In genomic region chr14:45083979-45084722, GRCh38 we compare ENCODE assay signal across 8 cellular contexts. TPM values are rescaled to one million over a fixed set of nuclear protein-coding genes. Genes with fewer than 3 reads are reported as not detected.
DNase-seq lines count a peak whose midpoint lies in the region; ATAC-seq and TF ChIP-seq lines count a peak whose summit lies in the region.

A gene with protein sequence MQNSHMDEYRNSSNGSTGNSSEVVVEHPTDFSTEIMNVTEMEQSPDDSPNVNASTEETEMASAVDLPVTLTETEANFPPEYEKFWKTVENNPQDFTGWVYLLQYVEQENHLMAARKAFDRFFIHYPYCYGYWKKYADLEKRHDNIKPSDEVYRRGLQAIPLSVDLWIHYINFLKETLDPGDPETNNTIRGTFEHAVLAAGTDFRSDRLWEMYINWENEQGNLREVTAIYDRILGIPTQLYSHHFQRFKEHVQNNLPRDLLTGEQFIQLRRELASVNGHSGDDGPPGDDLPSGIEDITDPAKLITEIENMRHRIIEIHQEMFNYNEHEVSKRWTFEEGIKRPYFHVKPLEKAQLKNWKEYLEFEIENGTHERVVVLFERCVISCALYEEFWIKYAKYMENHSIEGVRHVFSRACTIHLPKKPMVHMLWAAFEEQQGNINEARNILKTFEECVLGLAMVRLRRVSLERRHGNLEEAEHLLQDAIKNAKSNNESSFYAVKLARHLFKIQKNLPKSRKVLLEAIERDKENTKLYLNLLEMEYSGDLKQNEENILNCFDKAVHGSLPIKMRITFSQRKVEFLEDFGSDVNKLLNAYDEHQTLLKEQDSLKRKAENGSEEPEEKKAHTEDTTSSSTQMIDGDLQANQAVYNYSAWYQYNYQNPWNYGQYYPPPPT (plus strand): TSS chr14:45084116. CDS start chr14:45095240, 11,124 bp downstream.

- H3K4me3 ChIP-seq in adrenal gland (peak within 1 kb of the TSS; percentile 34 to 67 (median 60)), heart left ventricle (peak within 1 kb of the TSS; percentile 59 to 85 (median 76)), transverse colon (peak within 1 kb of the TSS; percentile 57 to 72 (median 62))

- intact Hi-C loops in adrenal gland (cut with DNase I) (no loop called here), heart left ventricle (cut with DNase I) (loop anchor here in 7 of 10 donors (1.0 to 10.0 kb wide), 9 partner anchors 19 to 187 kb away; partner anchors contain the start of genes FKBP3 (in 4 of the 7), KLHL28 (in 3 of the 7), TOGARAM1 (in 3 of the 7) and FANCM (in 2 of the 7)), transverse colon (cut with DNase I; ENCODE audit: low total_unique reads) (no loop called here)

- in situ Hi-C loops in GM13977 (cut with MboI; ENCODE audit: low pct_unique_long_range_greater_than_20kb, low sequenced_read_pairs, unreplicated experiment) (no loop called here), transverse colon (cut with MboI; ENCODE audit: low pct_ligation_motif_present in 1 of 4, low pct_unique_long_range_greater_than_20kb in 1 of 4, low sequenced_read_pairs in 3 of 4) (no loop called here)

- no peaks in the 10 kb centered on the region for H3K36me3 ChIP-seq in adrenal gland (replicated peaks in 1 of 2)
- H3K36me3 ChIP-seq in heart left ventricle = peaks cover 0 to 4% (median 0%) of the 10 kb centered on the region in 9 donors
- H3K36me3 ChIP-seq in transverse colon = no peaks in the 10 kb centered on the region

- H3K4me1 ChIP-seq in adrenal gland (replicated peaks in 1 of 2) = peaks cover 11 to 44% of the 10 kb centered on the region in 2 donors
- H3K4me1 ChIP-seq in heart left ventricle = peaks cover 0 to 51% (median 31%) of the 10 kb centered on the region in 12 donors
- peaks cover 11 to 54% (median 42%) of the 10 kb centered on the region in 4 donors for H3K4me1 ChIP-seq in transverse colon

- WGBS in adrenal gland, 4 donors = 0 to 1% (median 1%) methylated on average over 14 to 48 of the region's 48 CpGs
- 0 to 1% (median 1%) methylated on average over 21 to 48 of the region's 48 CpGs for WGBS in heart left ventricle, 4 donors
- WGBS in transverse colon (ENCODE audit: low coverage in 1 of 2), 2 donors = 0 to 1% methylated on average over 6 to 24 of the region's 48 CpGs

- TF ChIP-seq POLR2A in adrenal gland (IDR thresholded peaks at IDR 0.05) (peak; percentile 81 to 94), heart left ventricle (IDR thresholded peaks at IDR 0.05) (peak in 1 of 2 donors; percentile 84), transverse colon (IDR thresholded peaks at IDR 0.05) (peak; percentile 88)

- DNase-seq in GM13977 (ENCODE audit: low spot score) = peak; percentile 98
- peak; percentile 10 for DNase-seq in NCI-H1436 treated with DMSO at 0.1 percent for 48 hours (lab: John Stamatoyannopoulos, UW)
- peak; percentile 92 to 95 (median 95) for DNase-seq in T-helper 1 cell
- DNase-seq in adrenal gland = peak; percentile 94 to 97 (median 96)
- peak; percentile 95 to 97 (median 96) for DNase-seq in heart left ventricle
- DNase-seq in pons (ENCODE audit: low spot score) = peak; percentile 87
- DNase-seq in transverse colon = peak; percentile 96

- H3K9me3 ChIP-seq in adrenal gland (replicated peaks in 1 of 3) = no peaks in the 10 kb centered on the region
- no peaks in the 10 kb centered on the region for H3K9me3 ChIP-seq in heart left ventricle
- no peaks in the 10 kb centered on the region for H3K9me3 ChIP-seq in transverse colon

- H3K27me3 ChIP-seq in adrenal gland (no peaks in the 10 kb centered on the region), heart left ventricle (no peaks in the 10 kb centered on the region), transverse colon (no peaks in the 10 kb centered on the region)

- ATAC-seq in HG02852 (IDR thresholded peaks at IDR 0.05; ENCODE audit: unreplicated experiment) = peak; percentile 85
- peak; percentile 99 to 100 (median 99) for ATAC-seq in heart left ventricle

- TF ChIP-seq CTCF in GM13977 (IDR thresholded peaks at IDR 0.05; ENCODE audit: extremely low read depth, insufficient read depth, missing control alignments) (no peak), adrenal gland (IDR thresholded peaks at IDR 0.05) (peak in 1 of 6 experiments; percentile 1), heart left ventricle (IDR thresholded peaks at IDR 0.05) (no peak), transverse colon (IDR thresholded peaks at IDR 0.05) (no peak)

- no peak for TF ChIP-seq EP300 in transverse colon (IDR thresholded peaks at IDR 0.05; ENCODE audit: low read depth)

- H3K27ac ChIP-seq in adrenal gland (peak within 1 kb of the TSS; percentile 64 to 91 (median 90)), heart left ventricle (peak within 1 kb of the TSS; percentile 35 to 91 (median 80)), transverse colon (peak within 1 kb of the TSS; percentile 88 to 94 (median 90))

RNA-seq across cellular contexts. Expression of the gene that starts here (rescaled TPM):
- total RNA-seq in adrenal gland (10 to 100 TPM in 6 of 8 donors, 1 to 10 TPM in 2; 6.5 to 52.5 (median 34.7) TPM), heart left ventricle (10 to 100 TPM in 7 of 9 donors, 1 to 10 TPM in 2; 5.9 to 17.0 (median 13.3) TPM), transverse colon (100 to 1,000 TPM in 1 of 4 donors, 10 to 100 TPM in 3; 13.5 to 239 (median 37.9) TPM)
- polyA plus RNA-seq in adrenal gland (10 to 100 TPM; 32.6 to 76.0 (median 53.9) TPM), heart left ventricle (10 to 100 TPM in 1 of 2 donors, 1 to 10 TPM in 1; 9.3 to 13.1 TPM)

Comparison
In these comparisons a context has a peak if more than half of its experiments do, and no peak if none do; other contexts are left out.
1. Peak in every context shown above with its lines: DNase-seq, ATAC-seq, H3K4me3 ChIP-seq and H3K27ac ChIP-seq.
2. DNase-seq: peak in every context shown above with its lines; median percentile 98 in GM13977; 96 in adrenal gland; 96 in heart left ventricle; 96 in transverse colon; 95 in T-helper 1 cell; 87 in pons; 10 in NCI-H1436 treated with DMSO at 0.1 percent for 48 hours.
3. intact Hi-C loops: an anchor here in heart left ventricle (1.0 to 10.0 kb wide); none called in adrenal gland and transverse colon.